25 cellular contexts compared by ENCODE assay signal in the genomic region with DNA sequence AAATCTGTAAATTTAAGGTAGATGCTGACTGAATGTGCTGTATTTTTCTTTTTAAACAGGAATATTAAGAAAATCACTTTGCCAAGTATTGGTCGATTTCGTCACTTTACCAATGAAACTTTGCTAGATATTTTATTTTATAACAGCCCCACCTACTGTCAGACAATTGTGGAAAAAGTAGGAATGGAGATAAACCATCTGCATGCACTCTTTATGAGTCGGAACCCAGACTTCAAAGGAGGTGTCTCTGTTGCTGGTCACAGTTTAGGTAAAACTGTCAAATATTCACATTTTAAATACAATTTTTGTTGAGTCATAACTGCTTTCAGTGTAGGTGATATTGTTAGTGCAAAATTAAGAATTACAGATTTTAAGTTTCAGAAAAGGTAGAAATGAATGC. TPM values are rescaled to one million over a fixed set of nuclear protein-coding genes. Genes with fewer than 3 reads are reported as not detected.
DNase-seq lines count a peak whose midpoint lies in the region; ATAC-seq, FAIRE-seq and TF ChIP-seq lines count a peak whose summit lies in the region.
"Had no signal": no experiment of that assay in that cellular context is flagged by ENCODE, and none has a peak within 500 bp of the region (broad histone marks: within the 10 kb centered on the region; RNA-seq: fewer than 3 reads in every experiment).

No MANE protein-coding gene starts in this region.

- H3K36me3 ChIP-seq in A673 (ENCODE audit: insufficient read depth, low read length, poor library complexity, severe bottlenecking) = peaks cover 51% of the 10 kb centered on the region
- peaks cover 95% of the 10 kb centered on the region for H3K36me3 ChIP-seq in RWPE2 (ENCODE audit: low read depth)
- peaks cover 13 to 18% of the 10 kb centered on the region in 2 donors for H3K36me3 ChIP-seq in small intestine (ENCODE audit: control insufficient read depth in 2 of 2, insufficient read depth in 2 of 2, low read length in 2 of 2)

- BruUV-seq in A673 (replicated peaks; lab: Mats Ljungman, UMichigan) = no TSS peak

- no peak for ATAC-seq in RWPE2 (ENCODE audit: low read depth)
- no peak for ATAC-seq in HG03432 (IDR thresholded peaks at IDR 0.05; ENCODE audit: unreplicated experiment)
- ATAC-seq: CD8-positive, alpha-beta T cell; pancreas; stimulated activated naive B cell treated with anti-CD40 and anti-IgM and Interleukin-4, amounts not matched to agents 10 μg/mL and 1 μg/mL and 100 μg/mL, for 72 hours had no signal

- FAIRE-seq in small intestine (lab: Jason Lieb, UNC) = no peak
- FAIRE-seq: astrocyte, colon, kidney, pancreas had no signal

- H3K9me3 ChIP-seq in A673 (ENCODE audit: low read depth, low read length, poor library complexity, severe bottlenecking) (no peaks in the 10 kb centered on the region), RWPE2 (ENCODE audit: severe bottlenecking) (no peaks in the 10 kb centered on the region), small intestine (ENCODE audit: control insufficient read depth, low read depth) (no peaks in the 10 kb centered on the region)
- H3K9me3 ChIP-seq: pancreas, sigmoid colon, thoracic aorta had no signal

- intact Hi-C loops in A673 (cut with micrococcal nuclease; ENCODE audit: unreplicated experiment) = loop anchor here (5.0 kb wide), 2 partner anchors 165 to 230 kb away; no protein-coding TSS in a partner anchor

- DNase-seq in A673 (ENCODE audit: low spot score) = peak; percentile 18
- DNase-seq in HT1080 (ENCODE audit: low read depth) = peak; percentile 4
- DNase-seq in RWPE2 (ENCODE audit: low spot score) = no peak
- peak; percentile 27 for DNase-seq in fibroblast of mammary gland (ENCODE audit: low read depth)
- no peak for DNase-seq in stimulated activated CD4-positive, alpha-beta T cell treated with anti-CD3 and anti-CD28 coated beads, Interleukin-12 subunit alpha, Interleukin-12 subunit beta, amount 100 ng/mL, for 4 hours
- no peak for DNase-seq in small intestine
- no peak for DNase-seq in activated CD4-positive, alpha-beta T cell treated with anti-CD3 and anti-CD28 coated beads for 1 hour
- DNase-seq: activated CD4-positive, alpha-beta T cell treated with anti-CD3 and anti-CD28 coated beads, Interleukin-2, amount 50 U/mL, for 48 hours; activated naive CD4-positive, alpha-beta T cell treated with anti-CD3 and anti-CD28 coated beads, Interleukin-2, amount 10 ng/mL, durations not matched to agents 7 days and 5 days; CD8-positive, alpha-beta T cell; DMS79; endodermal cell; hippocampal formation; kidney; naive B cell; NCI-H187; pancreas; SHP77; sigmoid colon; stimulated activated naive B cell treated with anti-CD40 and anti-IgM and Interleukin-4, amounts not matched to agents 10 μg/mL and 1 μg/mL and 100 μg/mL, for 72 hours; T-helper 1 cell had no signal

- H3K4me1 ChIP-seq in A673 (ENCODE audit: insufficient read depth, low read length, poor library complexity, severe bottlenecking) = no peaks in the 10 kb centered on the region
- H3K4me1 ChIP-seq in RWPE2 (ENCODE audit: insufficient read depth, poor library complexity, severe bottlenecking) = no peaks in the 10 kb centered on the region
- H3K4me1 ChIP-seq in small intestine (ENCODE audit: control insufficient read depth in 2 of 2, insufficient read depth in 1 of 2, low read depth in 1 of 2, low read length in 1 of 2) = no peaks in the 10 kb centered on the region
- H3K4me1 ChIP-seq: pancreas, sigmoid colon had no signal

- WGBS in small intestine, 3 donors = 72 to 83% (median 74%) methylated on average over 3 of the region's 3 CpGs

- H3K27me3 ChIP-seq in A673 (replicated peaks; ENCODE audit: insufficient read depth, low read depth, low read length, poor library complexity) = no peaks in the 10 kb centered on the region
- H3K27me3 ChIP-seq in RWPE2 (ENCODE audit: insufficient read depth, poor library complexity, severe bottlenecking) = no peaks in the 10 kb centered on the region
- H3K27me3 ChIP-seq in small intestine (ENCODE audit: control insufficient read depth in 2 of 2, insufficient read depth in 2 of 2, low read length in 2 of 2) = no peaks in the 10 kb centered on the region
- H3K27me3 ChIP-seq: pancreas, sigmoid colon had no signal

- CTCF ChIA-PET in A673 (lab: Charles Lee) = no interaction called here

- POLR2A ChIA-PET in A673 (lab: Charles Lee; ENCODE audit: low non-redundant PET) = no interaction called here

- TF ChIP-seq CTCF in A673 (conservative IDR thresholded peaks at IDR 0.05; ENCODE audit: low read depth, low read length) (peak; percentile 36; the same call in 1 of the 2 replicates), RWPE2 (IDR thresholded peaks at IDR 0.05; ENCODE audit: poor library complexity, severe bottlenecking) (peak; percentile 21), fibroblast of mammary gland (conservative IDR thresholded peaks at IDR 0.05; ENCODE audit: control insufficient read depth, insufficient read depth, low read depth, low read length) (peak; percentile 8)

- H3K4me3 ChIP-seq in A673 (ENCODE audit: low read depth, low read length, poor library complexity, severe bottlenecking) (no peak overlapping the region), RWPE2 (ENCODE audit: severe bottlenecking) (no peak overlapping the region), fibroblast of mammary gland (ENCODE audit: control insufficient read depth, low read depth, low read length) (no peak overlapping the region), small intestine (ENCODE audit: low read depth in 1 of 2, low read length in 2 of 2) (no peak overlapping the region)
- H3K4me3 ChIP-seq: pancreas, sigmoid colon, thoracic aorta had no signal

- no peak overlapping the region for H3K27ac ChIP-seq in A673 (ENCODE audit: low read depth, low read length, poor library complexity, severe bottlenecking)
- H3K27ac ChIP-seq in RWPE2 (ENCODE audit: poor library complexity, severe bottlenecking) = no peak overlapping the region
- no peak overlapping the region for H3K27ac ChIP-seq in small intestine (ENCODE audit: low read depth in 1 of 2, low read length in 1 of 2)
- H3K27ac ChIP-seq: pancreas, sigmoid colon, thoracic aorta had no signal

RNA-seq across cellular contexts. Expression of a gene that starts 25.2 kb away (rescaled TPM):
- total RNA-seq in A673 (2021) = 78.6 and 89.9 TPM in 2 replicates
- 36.2 and 45.4 TPM in 2 replicates for total RNA-seq in HT1080 (2014; rRNA removed; shearing (Covaris generic))
- 28.4 and 31.3 TPM in 2 replicates for polyA plus RNA-seq in HT1080 (2015; cell fraction: cytosol; rRNA removed)
- polyA plus RNA-seq in HT1080 (2015; cell fraction: nucleus; rRNA removed) = 77.4 and 81.0 TPM in 2 replicates
- polyA plus RNA-seq in small intestine = 10 to 100 TPM in 1 of 3 donors, 1 to 10 TPM in 2; 7.8 to 11.5 (median 8.1) TPM

RNA-seq across cellular contexts. Expression of a gene that starts 45.1 kb away (rescaled TPM):
- total RNA-seq in A673 (2021) = 108 and 110 TPM in 2 replicates
- total RNA-seq in HT1080 (2014; rRNA removed; shearing (Covaris generic)) = 89.2 and 105 TPM in 2 replicates
- 81.0 and 87.5 TPM in 2 replicates for polyA plus RNA-seq in HT1080 (2015; cell fraction: cytosol; rRNA removed)
- polyA plus RNA-seq in HT1080 (2015; cell fraction: nucleus; rRNA removed) = 90.7 and 100 TPM in 2 replicates
- polyA plus RNA-seq in small intestine = 10 to 100 TPM; 21.5 to 29.3 (median 22.4) TPM

Comparison
In these comparisons a context has a peak if more than half of its experiments do, and no peak if none do; other contexts are left out.
1. DNase-seq: peak in A673 (single experiment), HT1080 (single experiment) and fibroblast of mammary gland (single experiment); none in RWPE2 (single experiment), stimulated activated CD4-positive, alpha-beta T cell treated with anti-CD3 and anti-CD28 coated beads, Interleukin-12 subunit alpha, Interleukin-12 subunit beta, amount 100 ng/mL, for 4 hours (single experiment), small intestine (single experiment) and activated CD4-positive, alpha-beta T cell treated with anti-CD3 and anti-CD28 coated beads for 1 hour (single experiment).
2. Peak in every context shown above with its lines, with median percentiles within 50 percentile points of each other: CTCF ChIP-seq.